Comparison of ENCODE assay signal across 8 cellular contexts in genomic region chr4:1870578-1871443, GRCh38. TPM values are rescaled to one million over a fixed set of nuclear protein-coding genes. Genes with fewer than 3 reads are reported as not detected.
DNase-seq lines count a peak whose midpoint lies in the region; ATAC-seq, FAIRE-seq and TF ChIP-seq lines count a peak whose summit lies in the region.

Gene NSD2, plus strand, starts transcription at chr4:1871393. Its CDS starts 29,262 bp downstream, at chr4:1900655.

- H3K27me3 ChIP-seq in adipocyte (replicated peaks; ENCODE audit: control insufficient read depth, insufficient read depth, low read length): peaks cover 6% of the 10 kb centered on the region
- H3K27me3 ChIP-seq in heart left ventricle: peaks cover 0 to 7% (median 0%) of the 10 kb centered on the region in 9 donors

- CTCF ChIA-PET in T-cell (lab: Charles Lee): no interaction called here

- H3K36me3 ChIP-seq in adipocyte (ENCODE audit: control insufficient read depth, insufficient read depth, low read length, severe bottlenecking) (no peaks in the 10 kb centered on the region), heart left ventricle (no peaks in the 10 kb centered on the region)

- H3K9me3 Mint-ChIP-seq in T-cell: no peaks in the 10 kb centered on the region
- no peaks in the 10 kb centered on the region for H3K9me3 Mint-ChIP-seq in type B pancreatic cell

- H3K4me1 ChIP-seq in adipocyte (ENCODE audit: control insufficient read depth, insufficient read depth, low read length) (peaks cover 22% of the 10 kb centered on the region), heart left ventricle (peaks cover 0 to 29% (median 17%) of the 10 kb centered on the region in 12 donors)

- H3K9me3 ChIP-seq in adipocyte (ENCODE audit: control insufficient read depth, low read length) (no peaks in the 10 kb centered on the region), heart left ventricle (no peaks in the 10 kb centered on the region)

- H3K9ac ChIP-seq in adipocyte (ENCODE audit: low read length): peak within 1 kb of the TSS; percentile 88

- POLR2A ChIA-PET in T-cell (lab: Charles Lee): interaction anchor here in 1 of 2 donors (0.6 kb wide), 1 partner anchor 15 kb away, joined by 3 read pairs; the partner anchor contains the start of gene LETM1

- peak; percentile 92; the same call in 1 of the 2 replicates for TF ChIP-seq POLR2A in GM12892 (IDR thresholded peaks at IDR 0.05; ENCODE audit: low read depth, low read length)
- TF ChIP-seq POLR2A in heart left ventricle (IDR thresholded peaks at IDR 0.05): peak; percentile 9 to 48

- 0 to 1% (median 1%) methylated on average over 38 to 155 of the region's 155 CpGs for WGBS in heart left ventricle, 4 donors

- H3K27me3 Mint-ChIP-seq in T-cell (no peaks in the 10 kb centered on the region), type B pancreatic cell (peaks cover 3% of the 10 kb centered on the region)

- peak; percentile 78 for FAIRE-seq in GM12892 (lab: Jason Lieb, UNC)

- H3K4me3 Mint-ChIP-seq in T-cell (peak within 1 kb of the TSS; percentile 81 to 84 (median 82)), type B pancreatic cell (peak within 1 kb of the TSS; percentile 93)

- peak; percentile 96 for DNase-seq in GM12892 (ENCODE audit: insufficient read length)
- DNase-seq in NCI-H128 (lab: John Stamatoyannopoulos, UW; ENCODE audit: unreplicated experiment): peak; percentile 66
- DNase-seq in T-cell: peak; percentile 73 to 91 (median 85)
- peak; percentile 97 for DNase-seq in adipocyte (ENCODE audit: low read depth)
- peak; percentile 91 to 95 (median 93) for DNase-seq in heart left ventricle
- DNase-seq in posterior vena cava (ENCODE audit: low spot score): peak; percentile 96
- DNase-seq in type B pancreatic cell (ENCODE audit: extremely low spot score, unreplicated experiment): peak; percentile 94

- H3K4me1 Mint-ChIP-seq in T-cell: peaks cover 29 to 36% (median 35%) of the 10 kb centered on the region in 3 donors
- peaks cover 29% of the 10 kb centered on the region for H3K4me1 Mint-ChIP-seq in type B pancreatic cell (ENCODE audit: unreplicated experiment)

- H3K36me3 Mint-ChIP-seq in T-cell: no peaks in the 10 kb centered on the region
- H3K36me3 Mint-ChIP-seq in type B pancreatic cell: peaks cover 4% of the 10 kb centered on the region

- H3K4me3 ChIP-seq in adipocyte (ENCODE audit: low read length) (peak within 1 kb of the TSS; percentile 88), heart left ventricle (peak within 1 kb of the TSS; percentile 79 to 99 (median 93))

- ATAC-seq in HG02759 (IDR thresholded peaks at IDR 0.05; ENCODE audit: unreplicated experiment): peak; percentile 71
- peak; percentile 71 to 76 (median 74) for ATAC-seq in T-cell (replicated peaks in 1 of 4)
- ATAC-seq in heart left ventricle: peak; percentile 81 to 90 (median 88)

- H3K27ac Mint-ChIP-seq in T-cell: peak within 1 kb of the TSS; percentile 95 to 97
- H3K27ac Mint-ChIP-seq in type B pancreatic cell: peak within 1 kb of the TSS; percentile 93

- intact Hi-C loops in heart left ventricle (cut with DNase I) (loop anchor here in 2 of 10 donors (1.0 kb wide), 1 partner anchor 15 kb away; the partner anchor contains the start of gene LETM1 (in 2 of the 2)), posterior vena cava (cut with DNase I) (no loop called here)

- TF ChIP-seq CTCF in heart left ventricle (IDR thresholded peaks at IDR 0.05) (no peak), type B pancreatic cell (conservative IDR thresholded peaks at IDR 0.05) (no peak)

- H3K27ac ChIP-seq in heart left ventricle: peak within 1 kb of the TSS; percentile 90 to 100 (median 100)

RNA-seq across cellular contexts. Expression of gene NSD2, which starts in this region (rescaled TPM):
- 61.7 TPM for polyA plus RNA-seq in GM12892 (2012; ENCODE audit: missing spikeins)
- total RNA-seq in T-cell (10 to 100 TPM; 40.8 to 55.3 (median 48.3) TPM), heart left ventricle (10 to 100 TPM; 27.4 to 63.3 (median 40.5) TPM), posterior vena cava (10 to 100 TPM; 33.5 to 45.4 TPM), type B pancreatic cell (ENCODE audit: low replicate concordance) (70.6 and 156 TPM in 2 replicates)
- polyA plus RNA-seq in heart left ventricle: 10 to 100 TPM; 11.4 to 19.0 TPM

Comparison
In these comparisons a context has a peak if more than half of its experiments do, and no peak if none do; other contexts are left out.
1. Peak in every context shown above with its lines: DNase-seq, ATAC-seq, H3K4me3 ChIP-seq and H3K27ac ChIP-seq.